14 cellular contexts compared by ENCODE assay signal in the genomic region with DNA sequence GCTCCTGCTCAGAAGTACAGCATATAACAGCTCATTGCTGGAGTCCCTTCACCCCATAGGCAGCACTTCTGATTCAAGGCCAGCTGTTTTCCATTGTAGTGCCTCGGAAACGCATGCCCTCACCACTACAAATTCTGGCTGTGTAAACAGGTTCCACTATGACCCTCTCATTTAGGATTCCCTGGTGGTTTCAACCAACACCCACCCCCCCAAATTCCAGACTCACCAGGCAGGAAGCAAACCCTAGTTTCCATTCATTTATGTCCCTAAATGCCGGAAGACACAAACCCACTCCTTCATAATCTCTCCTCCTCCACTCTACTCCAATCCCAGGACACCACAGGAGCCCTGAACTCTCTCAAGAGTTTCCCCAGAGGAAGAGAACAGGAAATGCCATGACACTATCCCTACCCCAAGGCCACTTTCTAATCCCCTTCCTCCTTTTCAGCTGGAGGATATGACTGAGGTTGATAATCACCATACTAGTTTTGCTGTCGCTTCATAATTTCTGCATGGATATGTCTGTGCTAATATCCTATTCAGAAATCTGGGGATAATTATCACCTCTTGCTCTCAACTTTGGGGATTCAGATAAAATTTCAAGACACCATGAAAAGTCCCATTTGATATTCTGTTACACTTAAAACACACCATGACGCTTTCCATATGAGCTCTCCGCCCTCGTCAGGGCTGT.
DNase-seq lines count a peak whose midpoint lies in the region; ATAC-seq and TF ChIP-seq lines count a peak whose summit lies in the region.
"Had no signal": no experiment of that assay in that cellular context is flagged by ENCODE, and none has a peak within 500 bp of the region (broad histone marks: within the 10 kb centered on the region; RNA-seq: fewer than 3 reads in every experiment).

No MANE protein-coding gene starts in this region.

- peak overlapping the region; percentile 30 for H2BK120ac ChIP-seq in mesenchymal stem cell (ENCODE audit: low read depth, low read length)

- H4K8ac ChIP-seq in mesenchymal stem cell (ENCODE audit: low read length), result no peak overlapping the region

- H3K4me3 ChIP-seq in choroid plexus epithelial cell (ENCODE audit: low read depth, low read length) (no peak overlapping the region), mesenchymal stem cell (ENCODE audit: insufficient read depth in 1 of 2, low read depth in 1 of 2, low read length in 2 of 2) (peak overlapping the region in 1 of 2 experiments; percentile 29), uterus (no peak overlapping the region), suprapubic skin (no peak overlapping the region)
- H3K4me3 ChIP-seq: neural progenitor cell had no signal

- TF ChIP-seq CTCF in choroid plexus epithelial cell (conservative IDR thresholded peaks at IDR 0.05; ENCODE audit: low read depth, low read length), result no peak
- no peak for TF ChIP-seq CTCF in uterus (IDR thresholded peaks at IDR 0.05)
- no peak for TF ChIP-seq CTCF in suprapubic skin (IDR thresholded peaks at IDR 0.05)

- H3K9me3 ChIP-seq in mesenchymal stem cell (ENCODE audit: control insufficient read depth, low read length) (peaks cover 7% of the 10 kb centered on the region), uterus (no peaks in the 10 kb centered on the region), suprapubic skin (peaks cover 4% of the 10 kb centered on the region)

- peak overlapping the region; percentile 6 for H3K27ac Mint-ChIP-seq in activated naive CD8-positive, alpha-beta T cell treated with anti-CD3 and anti-CD28 coated beads, Interleukin-2, amount 50 U/mL, for 24 hours
- no peak overlapping the region for H3K27ac Mint-ChIP-seq in activated naive CD8-positive, alpha-beta T cell treated with anti-CD3 and anti-CD28 coated beads for 36 hours
- H3K27ac Mint-ChIP-seq: activated CD4-positive, alpha-beta memory T cell treated with anti-CD3 and anti-CD28 coated beads for 36 hours; neural progenitor cell; stimulated activated effector memory CD8-positive, alpha-beta T cell treated with anti-CD3 and anti-CD28 coated beads, Interleukin-12 subunit alpha, Interleukin-12 subunit beta, amount 100 ng/mL, for 72 hours had no signal

- no peaks in the 10 kb centered on the region for H3K79me1 ChIP-seq in mesenchymal stem cell (replicated peaks; ENCODE audit: low read length, poor library complexity, severe bottlenecking)

- H3K36me3 ChIP-seq in mesenchymal stem cell (ENCODE audit: control insufficient read depth in 1 of 2, insufficient read depth in 2 of 2, low read depth in 1 of 2, low read length in 2 of 2), result no peaks in the 10 kb centered on the region
- no peaks in the 10 kb centered on the region for H3K36me3 ChIP-seq in uterus
- H3K36me3 ChIP-seq in suprapubic skin, result no peaks in the 10 kb centered on the region
- H3K36me3 ChIP-seq: neural progenitor cell had no signal

- intact Hi-C loops in uterus (cut with DNase I; ENCODE audit: low total_unique reads), result no loop called here

- H2AFZ ChIP-seq in mesenchymal stem cell (ENCODE audit: low read depth, low read length), result no peak overlapping the region
- H2AFZ ChIP-seq: neural progenitor cell had no signal

- no peak overlapping the region for H3K4me2 ChIP-seq in mesenchymal stem cell (ENCODE audit: low read length, poor library complexity, severe bottlenecking)
- H3K4me2 ChIP-seq: neural progenitor cell had no signal

- no peaks in the 10 kb centered on the region for H3K4me1 ChIP-seq in mesenchymal stem cell (ENCODE audit: control insufficient read depth, insufficient read depth, low read depth, low read length)
- no peaks in the 10 kb centered on the region for H3K4me1 ChIP-seq in uterus
- peaks cover 20% of the 10 kb centered on the region for H3K4me1 ChIP-seq in suprapubic skin
- H3K4me1 ChIP-seq: neural progenitor cell had no signal

- ATAC-seq in activated naive CD8-positive, alpha-beta T cell treated with anti-CD3 and anti-CD28 coated beads, Interleukin-2, amount 50 U/mL, for 24 hours, result no peak

- peaks cover 32% of the 10 kb centered on the region for H3K27me3 Mint-ChIP-seq in activated naive CD8-positive, alpha-beta T cell treated with anti-CD3 and anti-CD28 coated beads, Interleukin-2, amount 50 U/mL, for 24 hours
- peaks cover 38% of the 10 kb centered on the region for H3K27me3 Mint-ChIP-seq in activated naive CD8-positive, alpha-beta T cell treated with anti-CD3 and anti-CD28 coated beads for 36 hours

- peak overlapping the region; percentile 19 for H3K9ac ChIP-seq in mesenchymal stem cell (ENCODE audit: low read length)
- H3K9ac ChIP-seq: neural progenitor cell had no signal

- H4K91ac ChIP-seq in mesenchymal stem cell (ENCODE audit: low read length), result no peak overlapping the region

- no peak for TF ChIP-seq EP300 in suprapubic skin (IDR thresholded peaks at IDR 0.05)

- H3K4ac ChIP-seq in mesenchymal stem cell (ENCODE audit: low read depth in 1 of 2, low read length in 2 of 2), result peak overlapping the region in 1 of 2 experiments; percentile 67

- H3K27me3 ChIP-seq in mesenchymal stem cell (ENCODE audit: control insufficient read depth in 1 of 2, insufficient read depth in 1 of 2, low read length in 2 of 2) (peaks cover 0 to 41% of the 10 kb centered on the region in 2 experiments), uterus (no peaks in the 10 kb centered on the region), suprapubic skin (no peaks in the 10 kb centered on the region)
- H3K27me3 ChIP-seq: neural progenitor cell had no signal

- peak overlapping the region in 1 of 2 experiments; percentile 70 for H3K14ac ChIP-seq in mesenchymal stem cell (ENCODE audit: low read length in 2 of 2)

- H3K27ac ChIP-seq in mesenchymal stem cell (ENCODE audit: low read length, poor library complexity, severe bottlenecking), result no peak overlapping the region
- H3K27ac ChIP-seq in uterus, result peak overlapping the region; percentile 39 to 76
- H3K27ac ChIP-seq in suprapubic skin, result no peak overlapping the region
- H3K27ac ChIP-seq: 22Rv1, neural progenitor cell had no signal

- TF ChIP-seq POLR2A in uterus (IDR thresholded peaks at IDR 0.05) (no peak), suprapubic skin (IDR thresholded peaks at IDR 0.05) (no peak)

- no peak overlapping the region for H2BK15ac ChIP-seq in mesenchymal stem cell (ENCODE audit: low read depth, poor library complexity, severe bottlenecking)

- peaks cover under 1% of the 10 kb centered on the region for H3K36me3 Mint-ChIP-seq in activated naive CD8-positive, alpha-beta T cell treated with anti-CD3 and anti-CD28 coated beads, Interleukin-2, amount 50 U/mL, for 24 hours (ENCODE audit: low read depth)
- H3K36me3 Mint-ChIP-seq in activated naive CD8-positive, alpha-beta T cell treated with anti-CD3 and anti-CD28 coated beads for 36 hours, result no peaks in the 10 kb centered on the region
- H3K36me3 Mint-ChIP-seq: neural progenitor cell; stimulated activated effector memory CD8-positive, alpha-beta T cell treated with anti-CD3 and anti-CD28 coated beads, Interleukin-12 subunit alpha, Interleukin-12 subunit beta, amount 100 ng/mL, for 72 hours had no signal

- no peak overlapping the region for H2AK5ac ChIP-seq in mesenchymal stem cell (ENCODE audit: low read length, severe bottlenecking)

- H3K9me3 Mint-ChIP-seq in activated naive CD8-positive, alpha-beta T cell treated with anti-CD3 and anti-CD28 coated beads, Interleukin-2, amount 50 U/mL, for 24 hours, result peaks cover 11% of the 10 kb centered on the region
- H3K9me3 Mint-ChIP-seq in activated naive CD8-positive, alpha-beta T cell treated with anti-CD3 and anti-CD28 coated beads for 36 hours, result peaks cover 3% of the 10 kb centered on the region
- H3K9me3 Mint-ChIP-seq: stimulated activated effector memory CD8-positive, alpha-beta T cell treated with anti-CD3 and anti-CD28 coated beads, Interleukin-12 subunit alpha, Interleukin-12 subunit beta, amount 100 ng/mL, for 72 hours had no signal

- 19% methylated on average over 7 of the region's 7 CpGs for WGBS in mesenchymal stem cell
- 32% methylated on average over 7 of the region's 7 CpGs for WGBS in suprapubic skin

- peak overlapping the region in 1 of 2 experiments; percentile 67 for H3K23ac ChIP-seq in mesenchymal stem cell (ENCODE audit: low read length in 2 of 2)

- peaks cover 8% of the 10 kb centered on the region for H3K4me1 Mint-ChIP-seq in activated naive CD8-positive, alpha-beta T cell treated with anti-CD3 and anti-CD28 coated beads, Interleukin-2, amount 50 U/mL, for 24 hours
- peaks cover 2% of the 10 kb centered on the region for H3K4me1 Mint-ChIP-seq in activated naive CD8-positive, alpha-beta T cell treated with anti-CD3 and anti-CD28 coated beads for 36 hours
- H3K4me1 Mint-ChIP-seq: stimulated activated effector memory CD8-positive, alpha-beta T cell treated with anti-CD3 and anti-CD28 coated beads, Interleukin-12 subunit alpha, Interleukin-12 subunit beta, amount 100 ng/mL, for 72 hours had no signal

- peak overlapping the region in 1 of 2 experiments; percentile 84 for H2BK12ac ChIP-seq in mesenchymal stem cell (ENCODE audit: low read length in 2 of 2)

- peak overlapping the region; percentile 37 to 74 for H3K18ac ChIP-seq in mesenchymal stem cell (ENCODE audit: low read depth in 1 of 2, low read length in 2 of 2)

- no peak for DNase-seq in activated naive CD8-positive, alpha-beta T cell treated with anti-CD3 and anti-CD28 coated beads, Interleukin-2, amount 50 U/mL, for 24 hours
- DNase-seq in activated naive CD8-positive, alpha-beta T cell treated with anti-CD3 and anti-CD28 coated beads for 36 hours, result no peak
- DNase-seq in choroid plexus epithelial cell (ENCODE audit: low read depth) (peak; percentile 68), mesenchymal stem cell (peak; percentile 72), uterus (no peak), midbrain (lab: John Stamatoyannopoulos, UW) (no peak), suprapubic skin (ENCODE audit: low spot score in 2 of 2) (no peak), HuH-7 (ENCODE audit: low spot score) (no peak)
- DNase-seq: effector CD4-positive, alpha-beta T cell; NK-92 treated with Interleukin-12 subunit alpha and Interleukin-12 subunit beta, amount 100 ng/mL, for 24 hours had no signal

- H2BK5ac ChIP-seq in mesenchymal stem cell (ENCODE audit: low read depth, low read length, poor library complexity, severe bottlenecking), result no peak overlapping the region

- no peak overlapping the region for H3K4me3 Mint-ChIP-seq in activated naive CD8-positive, alpha-beta T cell treated with anti-CD3 and anti-CD28 coated beads, Interleukin-2, amount 50 U/mL, for 24 hours
- no peak overlapping the region for H3K4me3 Mint-ChIP-seq in activated naive CD8-positive, alpha-beta T cell treated with anti-CD3 and anti-CD28 coated beads for 36 hours
- H3K4me3 Mint-ChIP-seq: activated CD4-positive, alpha-beta memory T cell treated with anti-CD3 and anti-CD28 coated beads for 36 hours; neural progenitor cell; stimulated activated effector memory CD8-positive, alpha-beta T cell treated with anti-CD3 and anti-CD28 coated beads, Interleukin-12 subunit alpha, Interleukin-12 subunit beta, amount 100 ng/mL, for 72 hours had no signal

Comparison
In these comparisons a context has a peak if more than half of its experiments do, and no peak if none do; other contexts are left out.
1. DNase-seq: peak in choroid plexus epithelial cell (single experiment) and mesenchymal stem cell (single experiment); none in activated naive CD8-positive, alpha-beta T cell treated with anti-CD3 and anti-CD28 coated beads, Interleukin-2, amount 50 U/mL, for 24 hours (single experiment), activated naive CD8-positive, alpha-beta T cell treated with anti-CD3 and anti-CD28 coated beads for 36 hours (single experiment), uterus (0 of 2), midbrain (single experiment), suprapubic skin (0 of 2) and HuH-7 (single experiment).
2. H3K27ac ChIP-seq: peak in uterus (2 of 2); none in mesenchymal stem cell (single experiment) and suprapubic skin (single experiment).